In genomic region chr22:17772249-17772962, GRCh38 we compare ENCODE assay signal across 9 cellular contexts. TPM values are rescaled to one million over a fixed set of nuclear protein-coding genes. Genes with fewer than 3 reads are reported as not detected.
DNase-seq lines count a peak whose midpoint lies in the region; ATAC-seq lines count a peak whose summit lies in the region.
"Had no signal": no experiment of that assay in that cellular context is flagged by ENCODE, and none has a peak within 500 bp of the region (broad histone marks: within the 10 kb centered on the region; RNA-seq: fewer than 3 reads in every experiment).

No MANE protein-coding gene starts in this region.

- no peak overlapping the region for H3K27ac ChIP-seq in CD4-positive, CD25-positive, alpha-beta regulatory T cell (ENCODE audit: insufficient read depth, low read length, poor library complexity, severe bottlenecking)
- peak overlapping the region in 1 of 2 donors; percentile 32 for H3K27ac ChIP-seq in mucosa of rectum (ENCODE audit: low read depth in 2 of 2, low read length in 2 of 2)

- peak overlapping the region; percentile 63 for H3K9ac ChIP-seq in adipocyte (ENCODE audit: low read length)
- no peak overlapping the region for H3K9ac ChIP-seq in mucosa of rectum (ENCODE audit: low read depth in 1 of 2, low read length in 2 of 2)

- no peak for DNase-seq in CD4-positive, CD25-positive, alpha-beta regulatory T cell
- DNase-seq in HT1080 (ENCODE audit: low read depth) (peak; percentile 60), adipocyte (ENCODE audit: low read depth) (peak; percentile 58), activated gamma-delta T cell (lab: John Stamatoyannopoulos, UW) (no peak), cerebellar cortex (ENCODE audit: low spot score) (no peak)

- H3K27me3 ChIP-seq in CD4-positive, CD25-positive, alpha-beta regulatory T cell (ENCODE audit: control insufficient read depth, insufficient read depth, low read length) = no peaks in the 10 kb centered on the region
- H3K27me3 ChIP-seq in adipocyte (replicated peaks; ENCODE audit: control insufficient read depth, insufficient read depth, low read length) = no peaks in the 10 kb centered on the region
- no peaks in the 10 kb centered on the region for H3K27me3 ChIP-seq in mucosa of rectum (ENCODE audit: control insufficient read depth in 2 of 2, insufficient read depth in 2 of 2, low read length in 2 of 2)
- H3K27me3 ChIP-seq: heart left ventricle had no signal

- H3K27ac Mint-ChIP-seq in CD4-positive, CD25-positive, alpha-beta regulatory T cell = peak overlapping the region in 1 of 3 donors; percentile 55

- no peak for ATAC-seq in CD4-positive, CD25-positive, alpha-beta regulatory T cell (ENCODE audit: low read depth in 2 of 2)
- no peak for ATAC-seq in HG03432 (IDR thresholded peaks at IDR 0.05; ENCODE audit: unreplicated experiment)
- ATAC-seq in HG03521 (IDR thresholded peaks at IDR 0.05; ENCODE audit: unreplicated experiment) = no peak

- peaks cover 0 to 3% (median 0%) of the 10 kb centered on the region in 7 donors for H3K9me3 Mint-ChIP-seq in CD4-positive, CD25-positive, alpha-beta regulatory T cell

- H3K4me3 ChIP-seq in CD4-positive, CD25-positive, alpha-beta regulatory T cell (ENCODE audit: low read depth, low read length) = no peak overlapping the region
- H3K4me3 ChIP-seq in adipocyte (ENCODE audit: low read length) = no peak overlapping the region
- peak overlapping the region; percentile 53 to 79 for H3K4me3 ChIP-seq in mucosa of rectum (ENCODE audit: low read length in 2 of 2)

- H3K9me3 ChIP-seq in CD4-positive, CD25-positive, alpha-beta regulatory T cell (ENCODE audit: control insufficient read depth in 2 of 2, low read length in 2 of 2) = no peaks in the 10 kb centered on the region
- H3K9me3 ChIP-seq in adipocyte (ENCODE audit: control insufficient read depth, low read length) (no peaks in the 10 kb centered on the region), mucosa of rectum (ENCODE audit: control insufficient read depth in 2 of 2, low read length in 2 of 2) (no peaks in the 10 kb centered on the region)
- H3K9me3 ChIP-seq: heart left ventricle had no signal

- H3K36me3 Mint-ChIP-seq in CD4-positive, CD25-positive, alpha-beta regulatory T cell = peaks cover 5% of the 10 kb centered on the region

- peak overlapping the region; percentile 89 to 93 (median 92) for H3K4me3 Mint-ChIP-seq in CD4-positive, CD25-positive, alpha-beta regulatory T cell

- H3K27me3 Mint-ChIP-seq in CD4-positive, CD25-positive, alpha-beta regulatory T cell = peaks cover 4% of the 10 kb centered on the region

- H3K36me3 ChIP-seq in CD4-positive, CD25-positive, alpha-beta regulatory T cell (ENCODE audit: control insufficient read depth, insufficient read depth, low read length) = no peaks in the 10 kb centered on the region
- no peaks in the 10 kb centered on the region for H3K36me3 ChIP-seq in adipocyte (ENCODE audit: control insufficient read depth, insufficient read depth, low read length, severe bottlenecking)
- H3K36me3 ChIP-seq in mucosa of rectum (ENCODE audit: control insufficient read depth in 2 of 2, insufficient read depth in 2 of 2, low read length in 2 of 2) = no peaks in the 10 kb centered on the region
- H3K36me3 ChIP-seq: heart left ventricle had no signal

- H3K4me1 ChIP-seq in CD4-positive, CD25-positive, alpha-beta regulatory T cell (ENCODE audit: control insufficient read depth, insufficient read depth, low read length, poor library complexity, severe bottlenecking) = peaks cover 69% of the 10 kb centered on the region
- H3K4me1 ChIP-seq in adipocyte (ENCODE audit: control insufficient read depth, insufficient read depth, low read length) (peaks cover 7% of the 10 kb centered on the region), mucosa of rectum (ENCODE audit: control insufficient read depth in 2 of 2, insufficient read depth in 2 of 2, low read length in 2 of 2) (peaks cover 32 to 37% of the 10 kb centered on the region in 2 donors)

- H3K4me1 Mint-ChIP-seq in CD4-positive, CD25-positive, alpha-beta regulatory T cell = peaks cover 22 to 84% (median 43%) of the 10 kb centered on the region in 4 donors

RNA-seq across cellular contexts. Expression of gene BID, which starts 1.9 kb away (rescaled TPM):
- total RNA-seq in CD4-positive, CD25-positive, alpha-beta regulatory T cell = 17.6 TPM
- 10 to 100 TPM; 56.2 to 84.0 (median 71.2) TPM for polyA plus RNA-seq in CD4-positive, CD25-positive, alpha-beta regulatory T cell
- total RNA-seq in HT1080 (2014; rRNA removed; shearing (Covaris generic)) = 178 and 258 TPM in 2 replicates
- polyA plus RNA-seq in HT1080 (2015; cell fraction: cytosol; rRNA removed) = 54.0 and 105 TPM in 2 replicates
- polyA plus RNA-seq in HT1080 (2015; cell fraction: nucleus; rRNA removed) = 34.4 and 56.3 TPM in 2 replicates

Comparison
In these comparisons a context has a peak if more than half of its experiments do, and no peak if none do; other contexts are left out.
1. DNase-seq: peak in HT1080 (single experiment) and adipocyte (single experiment); none in CD4-positive, CD25-positive, alpha-beta regulatory T cell (0 of 3), activated gamma-delta T cell (single experiment) and cerebellar cortex (single experiment).
2. H3K4me3 ChIP-seq: peak in mucosa of rectum (2 of 2); none in CD4-positive, CD25-positive, alpha-beta regulatory T cell (single experiment) and adipocyte (single experiment).